Comparison of ENCODE assay signal across 15 cellular contexts in the genomic region with DNA sequence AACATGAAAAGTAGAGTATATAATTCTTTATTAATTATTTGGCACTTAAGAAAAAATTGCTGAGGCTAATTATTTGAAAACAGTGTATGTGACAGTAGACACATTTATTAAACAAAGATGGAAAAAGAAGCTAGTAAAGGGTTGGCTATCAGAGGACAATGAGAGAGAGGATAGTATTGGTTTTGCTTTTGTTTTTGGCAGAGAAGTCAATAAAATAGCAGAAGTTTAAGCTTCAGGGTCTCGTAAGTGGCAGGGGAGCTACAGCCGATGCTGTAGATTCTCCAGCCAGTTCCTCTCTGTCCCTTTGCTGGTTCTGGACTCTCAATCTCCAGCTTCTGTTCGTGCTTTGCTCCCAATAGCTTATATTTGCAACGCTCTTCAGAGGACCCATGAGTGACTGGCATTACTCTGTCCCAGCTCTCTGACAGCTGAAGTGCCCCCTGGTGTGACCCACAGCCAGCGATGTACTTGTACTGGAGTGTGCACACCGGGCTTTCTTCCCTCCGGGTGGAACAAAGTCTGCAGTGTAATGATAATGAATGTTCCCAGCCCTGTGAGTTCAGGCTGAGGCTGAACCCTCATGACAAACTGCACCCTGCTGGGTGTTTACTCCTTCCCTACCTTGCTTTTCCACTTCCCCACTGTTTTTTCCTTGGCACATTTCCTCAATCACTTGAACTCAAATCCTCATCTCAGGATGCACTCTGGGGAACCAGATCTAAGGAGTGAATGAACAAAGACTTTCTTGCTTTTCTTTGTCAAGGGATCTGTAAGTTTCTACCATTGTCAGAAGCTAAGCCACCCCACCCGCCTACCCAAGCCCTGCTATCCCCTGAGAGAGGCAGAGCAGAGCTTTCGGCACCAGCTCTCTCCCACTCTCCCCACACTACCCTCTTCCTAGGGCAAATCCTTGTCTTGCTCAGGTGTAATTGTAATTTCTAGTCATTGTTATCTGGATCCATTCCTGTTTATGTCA.
DNase-seq lines count a peak whose midpoint lies in the region; ATAC-seq, FAIRE-seq and TF ChIP-seq lines count a peak whose summit lies in the region.
"Had no signal": no experiment of that assay in that cellular context is flagged by ENCODE, and none has a peak within 500 bp of the region (broad histone marks: within the 10 kb centered on the region; RNA-seq: fewer than 3 reads in every experiment).

No MANE protein-coding gene starts in this region.

- no peak overlapping the region for H3K4me3 ChIP-seq in upper lobe of right lung
- H3K4me3 ChIP-seq: A549 had no signal

- H3K9me3 ChIP-seq in upper lobe of right lung = no peaks in the 10 kb centered on the region
- H3K9me3 ChIP-seq: A549, Caco-2 had no signal

- no peak for FAIRE-seq in urothelium cell line (lab: Jason Lieb, UNC)
- FAIRE-seq in GM12891 (lab: Jason Lieb, UNC) = no peak
- FAIRE-seq: A549 had no signal

- H3K27me3 ChIP-seq in upper lobe of right lung = no peaks in the 10 kb centered on the region

- TF ChIP-seq POLR2A in GM12891 (IDR thresholded peaks at IDR 0.05; ENCODE audit: low read depth, low read length) = no peak

- peak; percentile 93 for ATAC-seq in Right ventricle myocardium inferior
- peak; percentile 29 for ATAC-seq in left colon
- peak; percentile 67 for ATAC-seq in upper lobe of right lung
- ATAC-seq: A549, Panc1 had no signal

- DNase-seq in Right ventricle myocardium inferior (ENCODE audit: missing footprints) (peak; percentile 69), cardiac septum (ENCODE audit: low spot score) (no peak), cerebellar cortex (ENCODE audit: low spot score) (peak; percentile 37), left colon (no peak), upper lobe of right lung (no peak), urothelium cell line (ENCODE audit: low spot score) (no peak), GM12891 (ENCODE audit: insufficient read length, low spot score) (no peak), SKM-1 (lab: John Stamatoyannopoulos, UW; ENCODE audit: unreplicated experiment) (no peak)
- DNase-seq: activated CD4-positive, alpha-beta T cell treated with anti-CD3 and anti-CD28 coated beads, Interleukin-2, amount 10 ng/mL, durations not matched to agents 7 days and 5 days; Caco-2; glutamatergic neuron; NCI-H2171 treated with DMSO at 0.1 percent for 48 hours; stimulated activated CD4-positive, alpha-beta T cell treated with anti-CD3 and anti-CD28 coated beads, Interleukin-2, amount 100 ng/mL, for 24 hours had no signal

- no peak overlapping the region for H3K27ac ChIP-seq in upper lobe of right lung
- H3K27ac ChIP-seq: A549 had no signal

- H3K36me3 ChIP-seq in upper lobe of right lung = no peaks in the 10 kb centered on the region

- no peak for TF ChIP-seq CTCF in upper lobe of right lung (IDR thresholded peaks at IDR 0.05)

- peaks cover 9% of the 10 kb centered on the region for H3K4me1 ChIP-seq in upper lobe of right lung
- H3K4me1 ChIP-seq: A549, Caco-2 had no signal

- intact Hi-C loops in Right ventricle myocardium inferior (cut with DNase I) (loop anchor here (10.0 kb wide), 1 partner anchor 167 kb away; no protein-coding TSS in a partner anchor), cardiac septum (cut with DNase I) (no loop called here), left colon (cut with DNase I, micrococcal nuclease) (no loop called here), upper lobe of right lung (cut with DNase I) (no loop called here)

TF ChIP-seq in GM12891, 5 proteins besides CTCF, POLR2A, EP300 and RAD21:
- TF ChIP-seq POLR2AphosphoS5 (IDR thresholded peaks at IDR 0.05; ENCODE audit: low read depth, low read length) (no peak), PAX5 (IDR thresholded peaks at IDR 0.05; ENCODE audit: insufficient read depth, low read length, severe bottlenecking) (no peak), TAF1 (IDR thresholded peaks at IDR 0.05; ENCODE audit: low read depth, low read length) (no peak), POU2F2 (IDR thresholded peaks at IDR 0.05; ENCODE audit: low read depth, low read length) (no peak), SPI1 (IDR thresholded peaks at IDR 0.05; ENCODE audit: low read depth, low read length) (no peak)
TF ChIP-seq in GM12891: peak in this region for 0.

Comparison
In these comparisons a context has a peak if more than half of its experiments do, and no peak if none do; other contexts are left out.
1. DNase-seq: peak in Right ventricle myocardium inferior (single experiment) and cerebellar cortex (single experiment); none in cardiac septum (single experiment), left colon (0 of 2), upper lobe of right lung (single experiment), urothelium cell line (single experiment), GM12891 (single experiment) and SKM-1 (single experiment).
2. ATAC-seq: peak in every context shown above with its lines; median percentile 93 in Right ventricle myocardium inferior; 67 in upper lobe of right lung; 29 in left colon.